ENCODE assay signal across 1 cellular context in the genomic region with DNA sequence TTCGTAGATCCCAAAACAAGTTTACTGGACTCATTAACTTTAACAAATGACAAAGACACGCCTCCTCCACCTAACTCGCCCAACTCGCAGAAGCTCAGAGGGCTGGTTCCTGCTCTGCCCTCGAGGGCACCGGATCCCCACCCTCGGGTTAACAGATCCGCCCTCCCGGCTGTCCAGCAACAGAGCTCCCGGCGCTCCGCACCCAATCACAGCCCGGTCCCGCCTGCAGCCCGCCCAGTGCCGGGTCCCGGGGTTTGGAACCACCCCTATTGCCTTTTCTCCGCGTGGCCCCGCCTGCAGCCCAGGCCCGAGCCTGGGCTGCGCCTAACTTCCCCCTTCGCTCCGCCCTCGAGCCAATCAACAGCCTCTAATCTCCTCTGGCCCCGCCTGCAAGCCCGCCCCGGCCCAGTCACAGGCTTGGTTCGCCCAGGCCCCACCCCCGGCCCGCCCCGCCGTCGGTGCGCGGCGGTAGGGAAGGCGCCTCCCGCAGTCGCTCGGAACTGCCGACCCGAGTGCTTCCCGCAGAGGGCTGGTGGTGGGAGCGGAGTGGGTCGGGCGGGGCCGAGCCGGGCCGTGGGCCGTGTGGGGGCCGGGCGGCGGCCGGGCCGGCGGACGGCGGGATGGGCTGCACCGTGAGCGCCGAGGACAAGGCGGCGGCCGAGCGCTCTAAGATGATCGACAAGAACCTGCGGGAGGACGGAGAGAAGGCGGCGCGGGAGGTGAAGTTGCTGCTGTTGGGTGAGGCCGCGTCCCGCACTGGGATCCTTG.
A peak's percentile ranks its signal among the peaks of the same experiment; 100 is the strongest.
TF ChIP-seq lines count a peak whose summit lies in the region.

TSS of gene GNAI2 (plus strand) at position 489 of the 768 bp plus-strand sequence. CDS start at position 621, 132 bp downstream.

TF ChIP-seq in HepG2, 621 proteins besides CTCF, POLR2A, EP300 and RAD21 (continued from another document and continues in another):
- TF ChIP-seq, protein P1, sequence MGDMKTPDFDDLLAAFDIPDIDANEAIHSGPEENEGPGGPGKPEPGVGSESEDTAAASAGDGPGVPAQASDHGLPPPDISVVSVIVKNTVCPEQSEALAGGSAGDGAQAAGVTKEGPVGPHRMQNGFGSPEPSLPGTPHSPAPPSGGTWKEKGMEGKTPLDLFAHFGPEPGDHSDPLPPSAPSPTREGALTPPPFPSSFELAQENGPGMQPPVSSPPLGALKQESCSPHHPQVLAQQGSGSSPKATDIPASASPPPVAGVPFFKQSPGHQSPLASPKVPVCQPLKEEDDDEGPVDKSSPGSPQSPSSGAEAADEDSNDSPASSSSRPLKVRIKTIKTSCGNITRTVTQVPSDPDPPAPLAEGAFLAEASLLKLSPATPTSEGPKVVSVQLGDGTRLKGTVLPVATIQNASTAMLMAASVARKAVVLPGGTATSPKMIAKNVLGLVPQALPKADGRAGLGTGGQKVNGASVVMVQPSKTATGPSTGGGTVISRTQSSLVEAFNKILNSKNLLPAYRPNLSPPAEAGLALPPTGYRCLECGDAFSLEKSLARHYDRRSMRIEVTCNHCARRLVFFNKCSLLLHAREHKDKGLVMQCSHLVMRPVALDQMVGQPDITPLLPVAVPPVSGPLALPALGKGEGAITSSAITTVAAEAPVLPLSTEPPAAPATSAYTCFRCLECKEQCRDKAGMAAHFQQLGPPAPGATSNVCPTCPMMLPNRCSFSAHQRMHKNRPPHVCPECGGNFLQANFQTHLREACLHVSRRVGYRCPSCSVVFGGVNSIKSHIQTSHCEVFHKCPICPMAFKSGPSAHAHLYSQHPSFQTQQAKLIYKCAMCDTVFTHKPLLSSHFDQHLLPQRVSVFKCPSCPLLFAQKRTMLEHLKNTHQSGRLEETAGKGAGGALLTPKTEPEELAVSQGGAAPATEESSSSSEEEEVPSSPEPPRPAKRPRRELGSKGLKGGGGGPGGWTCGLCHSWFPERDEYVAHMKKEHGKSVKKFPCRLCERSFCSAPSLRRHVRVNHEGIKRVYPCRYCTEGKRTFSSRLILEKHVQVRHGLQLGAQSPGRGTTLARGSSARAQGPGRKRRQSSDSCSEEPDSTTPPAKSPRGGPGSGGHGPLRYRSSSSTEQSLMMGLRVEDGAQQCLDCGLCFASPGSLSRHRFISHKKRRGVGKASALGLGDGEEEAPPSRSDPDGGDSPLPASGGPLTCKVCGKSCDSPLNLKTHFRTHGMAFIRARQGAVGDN (CRISPR knock-in tag; IDR thresholded peaks at IDR 0.05), result peak; percentile 66
- TF ChIP-seq, protein P2, sequence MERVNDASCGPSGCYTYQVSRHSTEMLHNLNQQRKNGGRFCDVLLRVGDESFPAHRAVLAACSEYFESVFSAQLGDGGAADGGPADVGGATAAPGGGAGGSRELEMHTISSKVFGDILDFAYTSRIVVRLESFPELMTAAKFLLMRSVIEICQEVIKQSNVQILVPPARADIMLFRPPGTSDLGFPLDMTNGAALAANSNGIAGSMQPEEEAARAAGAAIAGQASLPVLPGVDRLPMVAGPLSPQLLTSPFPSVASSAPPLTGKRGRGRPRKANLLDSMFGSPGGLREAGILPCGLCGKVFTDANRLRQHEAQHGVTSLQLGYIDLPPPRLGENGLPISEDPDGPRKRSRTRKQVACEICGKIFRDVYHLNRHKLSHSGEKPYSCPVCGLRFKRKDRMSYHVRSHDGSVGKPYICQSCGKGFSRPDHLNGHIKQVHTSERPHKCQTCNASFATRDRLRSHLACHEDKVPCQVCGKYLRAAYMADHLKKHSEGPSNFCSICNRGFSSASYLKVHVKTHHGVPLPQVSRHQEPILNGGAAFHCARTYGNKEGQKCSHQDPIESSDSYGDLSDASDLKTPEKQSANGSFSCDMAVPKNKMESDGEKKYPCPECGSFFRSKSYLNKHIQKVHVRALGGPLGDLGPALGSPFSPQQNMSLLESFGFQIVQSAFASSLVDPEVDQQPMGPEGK (CRISPR knock-in tag; IDR thresholded peaks at IDR 0.05), result peak; percentile 35; the same call in 1 of the 2 replicates
- no peak for TF ChIP-seq FLYWCH1 (CRISPR knock-in tag; IDR thresholded peaks at IDR 0.05)
- no peak for TF ChIP-seq SMAD9 (CRISPR knock-in tag; IDR thresholded peaks at IDR 0.05)
- TF ChIP-seq ZIK1 (CRISPR knock-in tag; IDR thresholded peaks at IDR 0.05; ENCODE audit: borderline replicate concordance, low read depth), result 0 out of 2 replicates have a peak, but pooled peaks have one; percentile 59
- no peak for TF ChIP-seq PAX8 (CRISPR knock-in tag; IDR thresholded peaks at IDR 0.05; ENCODE audit: borderline replicate concordance)
- TF ChIP-seq, protein P3, sequence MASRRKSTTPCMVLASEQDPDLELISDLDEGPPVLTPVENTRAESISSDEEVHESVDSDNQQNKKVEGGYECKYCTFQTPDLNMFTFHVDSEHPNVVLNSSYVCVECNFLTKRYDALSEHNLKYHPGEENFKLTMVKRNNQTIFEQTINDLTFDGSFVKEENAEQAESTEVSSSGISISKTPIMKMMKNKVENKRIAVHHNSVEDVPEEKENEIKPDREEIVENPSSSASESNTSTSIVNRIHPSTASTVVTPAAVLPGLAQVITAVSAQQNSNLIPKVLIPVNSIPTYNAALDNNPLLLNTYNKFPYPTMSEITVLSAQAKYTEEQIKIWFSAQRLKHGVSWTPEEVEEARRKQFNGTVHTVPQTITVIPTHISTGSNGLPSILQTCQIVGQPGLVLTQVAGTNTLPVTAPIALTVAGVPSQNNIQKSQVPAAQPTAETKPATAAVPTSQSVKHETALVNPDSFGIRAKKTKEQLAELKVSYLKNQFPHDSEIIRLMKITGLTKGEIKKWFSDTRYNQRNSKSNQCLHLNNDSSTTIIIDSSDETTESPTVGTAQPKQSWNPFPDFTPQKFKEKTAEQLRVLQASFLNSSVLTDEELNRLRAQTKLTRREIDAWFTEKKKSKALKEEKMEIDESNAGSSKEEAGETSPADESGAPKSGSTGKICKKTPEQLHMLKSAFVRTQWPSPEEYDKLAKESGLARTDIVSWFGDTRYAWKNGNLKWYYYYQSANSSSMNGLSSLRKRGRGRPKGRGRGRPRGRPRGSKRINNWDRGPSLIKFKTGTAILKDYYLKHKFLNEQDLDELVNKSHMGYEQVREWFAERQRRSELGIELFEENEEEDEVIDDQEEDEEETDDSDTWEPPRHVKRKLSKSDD (CRISPR knock-in tag; IDR thresholded peaks at IDR 0.05; ENCODE audit: low read depth), result no peak
- no peak for TF ChIP-seq ZNF878 (CRISPR knock-in tag; IDR thresholded peaks at IDR 0.05)
- no peak for TF ChIP-seq NFIC (IDR thresholded peaks at IDR 0.05; ENCODE audit: low read length)
- no peak for TF ChIP-seq DMTF1 (CRISPR knock-in tag; IDR thresholded peaks at IDR 0.05)
- no peak for TF ChIP-seq TBX3 (IDR thresholded peaks at IDR 0.05; ENCODE audit: borderline replicate concordance)
- TF ChIP-seq DNMT3B (CRISPR knock-in tag; conservative IDR thresholded peaks at IDR 0.05), result no peak
- TF ChIP-seq, protein P4, sequence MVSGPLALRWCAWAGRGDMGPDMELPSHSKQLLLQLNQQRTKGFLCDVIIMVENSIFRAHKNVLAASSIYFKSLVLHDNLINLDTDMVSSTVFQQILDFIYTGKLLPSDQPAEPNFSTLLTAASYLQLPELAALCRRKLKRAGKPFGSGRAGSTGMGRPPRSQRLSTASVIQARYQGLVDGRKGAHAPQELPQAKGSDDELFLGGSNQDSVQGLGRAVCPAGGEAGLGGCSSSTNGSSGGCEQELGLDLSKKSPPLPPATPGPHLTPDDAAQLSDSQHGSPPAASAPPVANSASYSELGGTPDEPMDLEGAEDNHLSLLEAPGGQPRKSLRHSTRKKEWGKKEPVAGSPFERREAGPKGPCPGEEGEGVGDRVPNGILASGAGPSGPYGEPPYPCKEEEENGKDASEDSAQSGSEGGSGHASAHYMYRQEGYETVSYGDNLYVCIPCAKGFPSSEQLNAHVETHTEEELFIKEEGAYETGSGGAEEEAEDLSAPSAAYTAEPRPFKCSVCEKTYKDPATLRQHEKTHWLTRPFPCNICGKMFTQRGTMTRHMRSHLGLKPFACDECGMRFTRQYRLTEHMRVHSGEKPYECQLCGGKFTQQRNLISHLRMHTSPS (CRISPR knock-in tag; IDR thresholded peaks at IDR 0.05; ENCODE audit: low read depth), result peak; percentile 40; the same call in 1 of the 2 replicates
- TF ChIP-seq NFKBIZ (CRISPR knock-in tag; IDR thresholded peaks at IDR 0.05), result no peak
- TF ChIP-seq NR3C1 (CRISPR knock-in tag; IDR thresholded peaks at IDR 0.05), result no peak
- no peak for TF ChIP-seq GRHL1 (CRISPR knock-in tag; conservative IDR thresholded peaks at IDR 0.05)
- TF ChIP-seq, protein P5, sequence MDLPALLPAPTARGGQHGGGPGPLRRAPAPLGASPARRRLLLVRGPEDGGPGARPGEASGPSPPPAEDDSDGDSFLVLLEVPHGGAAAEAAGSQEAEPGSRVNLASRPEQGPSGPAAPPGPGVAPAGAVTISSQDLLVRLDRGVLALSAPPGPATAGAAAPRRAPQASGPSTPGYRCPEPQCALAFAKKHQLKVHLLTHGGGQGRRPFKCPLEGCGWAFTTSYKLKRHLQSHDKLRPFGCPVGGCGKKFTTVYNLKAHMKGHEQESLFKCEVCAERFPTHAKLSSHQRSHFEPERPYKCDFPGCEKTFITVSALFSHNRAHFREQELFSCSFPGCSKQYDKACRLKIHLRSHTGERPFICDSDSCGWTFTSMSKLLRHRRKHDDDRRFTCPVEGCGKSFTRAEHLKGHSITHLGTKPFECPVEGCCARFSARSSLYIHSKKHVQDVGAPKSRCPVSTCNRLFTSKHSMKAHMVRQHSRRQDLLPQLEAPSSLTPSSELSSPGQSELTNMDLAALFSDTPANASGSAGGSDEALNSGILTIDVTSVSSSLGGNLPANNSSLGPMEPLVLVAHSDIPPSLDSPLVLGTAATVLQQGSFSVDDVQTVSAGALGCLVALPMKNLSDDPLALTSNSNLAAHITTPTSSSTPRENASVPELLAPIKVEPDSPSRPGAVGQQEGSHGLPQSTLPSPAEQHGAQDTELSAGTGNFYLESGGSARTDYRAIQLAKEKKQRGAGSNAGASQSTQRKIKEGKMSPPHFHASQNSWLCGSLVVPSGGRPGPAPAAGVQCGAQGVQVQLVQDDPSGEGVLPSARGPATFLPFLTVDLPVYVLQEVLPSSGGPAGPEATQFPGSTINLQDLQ (CRISPR knock-in tag; IDR thresholded peaks at IDR 0.05), result no peak
- peak; percentile 25; the same call in 1 of the 2 replicates for TF ChIP-seq ZNF33B (CRISPR knock-in tag; IDR thresholded peaks at IDR 0.05)
- 0 out of 2 replicates have a peak, but pooled peaks have one; percentile 28 for TF ChIP-seq ZNF441 (CRISPR knock-in tag; IDR thresholded peaks at IDR 0.05; ENCODE audit: borderline replicate concordance)
- TF ChIP-seq ZNF567 (CRISPR knock-in tag; IDR thresholded peaks at IDR 0.05; ENCODE audit: borderline replicate concordance), result no peak
- no peak for TF ChIP-seq ZNF703 (CRISPR knock-in tag; IDR thresholded peaks at IDR 0.05; ENCODE audit: borderline replicate concordance)
- TF ChIP-seq ZNF264 (CRISPR knock-in tag; IDR thresholded peaks at IDR 0.05), result no peak
- no peak for TF ChIP-seq TSC22D2 (CRISPR knock-in tag; IDR thresholded peaks at IDR 0.05; ENCODE audit: borderline replicate concordance)
- no peak for TF ChIP-seq ZNF136 (CRISPR knock-in tag; IDR thresholded peaks at IDR 0.05; ENCODE audit: low read depth)
- no peak for TF ChIP-seq ARHGAP35 (CRISPR knock-in tag; IDR thresholded peaks at IDR 0.05; ENCODE audit: borderline replicate concordance)
- no peak for TF ChIP-seq REXO4 (CRISPR knock-in tag; IDR thresholded peaks at IDR 0.05; ENCODE audit: borderline replicate concordance)
- 0 out of 2 replicates have a peak, but pooled peaks have one; percentile 34 for TF ChIP-seq TOPORS (CRISPR knock-in tag; IDR thresholded peaks at IDR 0.05)
- TF ChIP-seq GTF3A (CRISPR knock-in tag; conservative IDR thresholded peaks at IDR 0.05), result no peak
- no peak for TF ChIP-seq BCLAF1 (IDR thresholded peaks at IDR 0.05)
- TF ChIP-seq POLR2AphosphoS5 (IDR thresholded peaks at IDR 0.05; ENCODE audit: low read depth, low read length), result peak; percentile 74
